Comparison of ENCODE assay signal across 10 cellular contexts in the genomic region with DNA sequence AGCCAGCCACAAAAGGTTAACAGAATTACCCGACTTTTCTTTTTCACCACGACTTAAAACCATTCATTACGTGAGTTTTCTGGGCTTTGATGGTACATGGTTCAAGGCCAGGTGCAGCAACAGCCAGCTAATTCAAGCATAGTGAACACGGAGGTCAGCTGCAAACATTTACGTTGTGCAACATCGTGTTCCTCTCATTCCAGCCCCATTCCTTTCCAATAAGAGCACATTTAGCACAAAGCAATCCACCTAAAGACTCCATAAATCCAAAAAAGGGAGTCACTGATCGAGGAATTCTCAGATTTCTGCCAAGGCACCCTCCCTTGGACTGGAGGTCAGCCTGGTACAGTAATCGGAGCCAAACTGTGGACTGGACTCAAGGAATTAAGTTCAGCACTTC. TPM values are rescaled to one million over a fixed set of nuclear protein-coding genes. Genes with fewer than 3 reads are reported as not detected.
A peak's percentile ranks its signal among the peaks of the same experiment; 100 is the strongest.
DNase-seq lines count a peak whose midpoint lies in the region; ATAC-seq, FAIRE-seq and TF ChIP-seq lines count a peak whose summit lies in the region.
"Had no signal": no experiment of that assay in that cellular context is flagged by ENCODE, and none has a peak within 500 bp of the region (broad histone marks: within the 10 kb centered on the region; RNA-seq: fewer than 3 reads in every experiment).

No MANE protein-coding gene starts in this region.

- no peak overlapping the region for H2AFZ ChIP-seq in GM12878 (ENCODE audit: control insufficient read depth, low read depth, low read length)

- FAIRE-seq in GM12878 (lab: Jason Lieb, UNC), result no peak
- FAIRE-seq in urothelium cell line (lab: Jason Lieb, UNC), result peak; percentile 27

- no peak for TF ChIP-seq EP300 in GM12878 (IDR thresholded peaks at IDR 0.05; ENCODE audit: borderline replicate concordance in 1 of 2, control insufficient read depth in 1 of 2, low read depth in 2 of 2, low read length in 2 of 2)

- H3K27ac Mint-ChIP-seq in activated naive CD8-positive, alpha-beta T cell treated with anti-CD3 and anti-CD28 coated beads, Interleukin-2, amount 10 ng/mL, durations not matched to agents 7 days and 5 days, result peak overlapping the region; percentile 67
- H3K27ac Mint-ChIP-seq in activated naive CD8-positive, alpha-beta T cell treated with anti-CD3 and anti-CD28 coated beads for 36 hours, result no peak overlapping the region
- H3K27ac Mint-ChIP-seq: memory B cell had no signal

- no peak overlapping the region for H3K9ac ChIP-seq in GM12878 (ENCODE audit: control insufficient read depth, insufficient read depth, low read length)

- no peak for ATAC-seq in activated naive CD8-positive, alpha-beta T cell treated with anti-CD3 and anti-CD28 coated beads, Interleukin-2, amount 10 ng/mL, durations not matched to agents 7 days and 5 days (ENCODE audit: low read depth)
- ATAC-seq in GM12878 (peak; percentile 37), left lung (peak; percentile 71), HG03095 (IDR thresholded peaks at IDR 0.05; ENCODE audit: unreplicated experiment) (no peak)

- TF ChIP-seq RAD21 in GM12878 (IDR thresholded peaks at IDR 0.05; ENCODE audit: insufficient read depth, low read depth, low read length), result no peak

- H3K4me1 ChIP-seq in GM12878 (ENCODE audit: control insufficient read depth, insufficient read depth, low read length) (peaks cover 9% of the 10 kb centered on the region), left lung (peaks cover 8 to 11% of the 10 kb centered on the region in 2 donors)

- in situ Hi-C loops in GM12878 (cut with MboI), result no loop called here

- RAD21 ChIA-PET in GM12878 (lab: Charles Lee; ENCODE audit: unreplicated experiment), result interaction anchor here (1.0 to 2.2 kb wide), 3 partner anchors 8 to 14 kb away, joined by 4 to 6 read pairs (median 4); a partner anchor contains a TSS

- TF ChIP-seq CTCF in GM12878 (IDR thresholded peaks at IDR 0.05 in 2 of 3, conservative IDR thresholded peaks at IDR 0.05 in 1 of 3; ENCODE audit: control insufficient read depth in 2 of 3, extremely low read depth in 1 of 3, insufficient read depth in 1 of 3, low read depth in 3 of 3, low read length in 3 of 3) (no peak), left lung (IDR thresholded peaks at IDR 0.05) (no peak)

- no peaks in the 10 kb centered on the region; a peak in 2 of 4 replicates for H3K36me3 ChIP-seq in GM12878 (ENCODE audit: control insufficient read depth in 2 of 2, insufficient read depth in 2 of 2, low read length in 1 of 2)
- no peaks in the 10 kb centered on the region for H3K36me3 ChIP-seq in left lung

- no peaks in the 10 kb centered on the region for H3K79me2 ChIP-seq in GM12878 (ENCODE audit: control insufficient read depth, insufficient read depth, low read length)

- H3K4me3 ChIP-seq in GM12878 (0 out of 2 replicates have a peak overlapping the region, but pooled peaks have one; percentile 6), left lung (no peak overlapping the region)

- intact Hi-C loops in GM12878 (cut with micrococcal nuclease; ENCODE audit: unreplicated experiment) (no loop called here), left lung (cut with DNase I) (no loop called here)

- H4K20me1 ChIP-seq in GM12878 (ENCODE audit: control insufficient read depth, insufficient read depth), result no peaks in the 10 kb centered on the region

- POLR2A ChIA-PET in activated naive CD8-positive, alpha-beta T cell treated with anti-CD3 and anti-CD28 coated beads, Interleukin-2, amount 10 ng/mL, durations not matched to agents 7 days and 5 days (lab: Charles Lee), result interaction anchor here (2.6 kb wide), 1 partner anchor 15 kb away, joined by 21 read pairs; a partner anchor contains a TSS
- POLR2A ChIA-PET in GM12878 (lab: Charles Lee), result no interaction called here

- TF ChIP-seq POLR2A in GM12878 (IDR thresholded peaks at IDR 0.05; ENCODE audit: low read depth, low read length), result no peak

- CTCF ChIA-PET in GM12878 (lab: Yijun Ruan, JAX), result interaction anchor here (1.0 to 1.5 kb wide), 2 partner anchors 12 to 192 kb away, joined by 3 to 8 read pairs; no protein-coding TSS in a partner anchor

- H3K9me3 ChIP-seq in GM12878 (replicated peaks; ENCODE audit: control insufficient read depth, insufficient read depth, low read length) (no peaks in the 10 kb centered on the region), left lung (no peaks in the 10 kb centered on the region)

- BruUV-seq in GM12878 (replicated peaks; lab: Mats Ljungman, UMichigan), result no TSS peak

- H3K36me3 Mint-ChIP-seq in activated naive CD8-positive, alpha-beta T cell treated with anti-CD3 and anti-CD28 coated beads, Interleukin-2, amount 10 ng/mL, durations not matched to agents 7 days and 5 days, result peaks cover 14% of the 10 kb centered on the region
- H3K36me3 Mint-ChIP-seq in activated naive CD8-positive, alpha-beta T cell treated with anti-CD3 and anti-CD28 coated beads for 36 hours, result no peaks in the 10 kb centered on the region
- H3K36me3 Mint-ChIP-seq: memory B cell had no signal

- 38% methylated on average over 8 of the region's 8 CpGs for WGBS in GM12878 (ENCODE audit: insufficient coverage, insufficient replicate concordance, low lambda C conversion rate, missing lambda C conversion rate)

- peak overlapping the region; percentile 79 for H3K4me3 Mint-ChIP-seq in activated naive CD8-positive, alpha-beta T cell treated with anti-CD3 and anti-CD28 coated beads, Interleukin-2, amount 10 ng/mL, durations not matched to agents 7 days and 5 days
- no peak overlapping the region for H3K4me3 Mint-ChIP-seq in activated naive CD8-positive, alpha-beta T cell treated with anti-CD3 and anti-CD28 coated beads for 36 hours
- H3K4me3 Mint-ChIP-seq: memory B cell had no signal

- peaks cover 23% of the 10 kb centered on the region for H3K4me1 Mint-ChIP-seq in activated naive CD8-positive, alpha-beta T cell treated with anti-CD3 and anti-CD28 coated beads, Interleukin-2, amount 10 ng/mL, durations not matched to agents 7 days and 5 days
- H3K4me1 Mint-ChIP-seq in activated naive CD8-positive, alpha-beta T cell treated with anti-CD3 and anti-CD28 coated beads for 36 hours, result peaks cover 22% of the 10 kb centered on the region

- H3K27me3 Mint-ChIP-seq in activated naive CD8-positive, alpha-beta T cell treated with anti-CD3 and anti-CD28 coated beads, Interleukin-2, amount 10 ng/mL, durations not matched to agents 7 days and 5 days, result no peaks in the 10 kb centered on the region
- peaks cover 7% of the 10 kb centered on the region for H3K27me3 Mint-ChIP-seq in activated naive CD8-positive, alpha-beta T cell treated with anti-CD3 and anti-CD28 coated beads for 36 hours

- DNase-seq in activated naive CD8-positive, alpha-beta T cell treated with anti-CD3 and anti-CD28 coated beads, Interleukin-2, amount 10 ng/mL, durations not matched to agents 7 days and 5 days, result no peak
- DNase-seq in activated naive CD8-positive, alpha-beta T cell treated with anti-CD3 and anti-CD28 coated beads for 36 hours, result no peak
- no peak for DNase-seq in GM12878 (ENCODE audit: low read depth, low spot score)
- DNase-seq in left lung, result no peak
- no peak for DNase-seq in urothelium cell line (ENCODE audit: low spot score)
- no peak for DNase-seq in NCI-H748 (lab: John Stamatoyannopoulos, UW; ENCODE audit: unreplicated experiment)
- no peak for DNase-seq in mucosa of gallbladder (ENCODE audit: low spot score)
- DNase-seq: activated CD8-positive, alpha-beta memory T cell treated with anti-CD3 and anti-CD28 coated beads for 24 hours had no signal

- H3K27ac ChIP-seq in GM12878 (ENCODE audit: control insufficient read depth, insufficient read depth), result no peak overlapping the region
- peak overlapping the region; percentile 7 to 29 for H3K27ac ChIP-seq in left lung

- H3K27me3 ChIP-seq in GM12878 (replicated peaks in 1 of 2; ENCODE audit: control insufficient read depth in 2 of 2, insufficient read depth in 2 of 2, low read length in 1 of 2) (no peaks in the 10 kb centered on the region), left lung (no peaks in the 10 kb centered on the region)

- SMC1A ChIA-PET in GM12878 (lab: Charles Lee; ENCODE audit: uncharacterized antibody, unreplicated experiment), result interaction anchor here (0.7 to 3.3 kb wide), 6 partner anchors 9 to 75 kb away, joined by 3 to 19 read pairs (median 5); a partner anchor contains a TSS

- no peaks in the 10 kb centered on the region for H3K9me3 Mint-ChIP-seq in activated naive CD8-positive, alpha-beta T cell treated with anti-CD3 and anti-CD28 coated beads, Interleukin-2, amount 10 ng/mL, durations not matched to agents 7 days and 5 days
- no peaks in the 10 kb centered on the region for H3K9me3 Mint-ChIP-seq in activated naive CD8-positive, alpha-beta T cell treated with anti-CD3 and anti-CD28 coated beads for 36 hours
- H3K9me3 Mint-ChIP-seq: memory B cell had no signal

- H3K4me2 ChIP-seq in GM12878 (ENCODE audit: control insufficient read depth, insufficient read depth), result 0 out of 2 replicates have a peak overlapping the region, but pooled peaks have one; percentile 0

TF ChIP-seq in GM12878, 131 proteins besides CTCF, POLR2A, EP300 and RAD21 (continues in another document):
- TF ChIP-seq EZH2 (IDR thresholded peaks at IDR 0.05; ENCODE audit: borderline replicate concordance, control insufficient read depth, low read depth, low read length) (no peak), WRNIP1 (IDR thresholded peaks at IDR 0.05; ENCODE audit: borderline replicate concordance, low read depth, low read length) (no peak), TCF7 (IDR thresholded peaks at IDR 0.05; ENCODE audit: borderline replicate concordance) (no peak)

RNA-seq across cellular contexts. Expression of a gene that starts 14.4 kb away (rescaled TPM):
- total RNA-seq in activated naive CD8-positive, alpha-beta T cell treated with anti-CD3 and anti-CD28 coated beads, Interleukin-2, amount 10 ng/mL, durations not matched to agents 7 days and 5 days, result 10 to 100 TPM; 19.6 to 20.2 TPM
- 10 to 100 TPM; 14.2 to 15.7 TPM for total RNA-seq in activated naive CD8-positive, alpha-beta T cell treated with anti-CD3 and anti-CD28 coated beads for 36 hours
- total RNA-seq in GM12878 (2013; cell fraction: nucleolus; rRNA removed), result 278 and 296 TPM in 2 replicates
- total RNA-seq in GM12878 (2014; rRNA removed), result 25.4 and 31.3 TPM in 2 replicates
- total RNA-seq in GM12878 (2014; rRNA removed; fragmentation: Illumina TruSeq; extraction: Trizol), result 33.4 and 34.4 TPM in 2 replicates
- 32.9 and 34.5 TPM in 2 replicates for total RNA-seq in GM12878 (2021)
- 20.6 TPM for polyA plus RNA-seq in GM12878 (2011; ENCODE audit: low read depth)
- polyA plus RNA-seq in GM12878 (2011; rRNA removed), result 117 and 138 TPM in 2 replicates
- polyA plus RNA-seq in GM12878 (2011; cell fraction: cytosol; rRNA removed), result 55.0 and 62.5 TPM in 2 replicates
- 88.3 and 109 TPM in 2 replicates for polyA plus RNA-seq in GM12878 (2011; cell fraction: nucleus; rRNA removed)
- 27.9 and 35.5 TPM in 2 replicates for polyA plus RNA-seq in GM12878 (2012)
- 59.7 and 76.3 TPM in 2 replicates for polyA plus RNA-seq in GM12878 (2014; fragmentation: Illumina TruSeq; extraction: Trizol)
- 10 to 100 TPM; 20.6 to 21.0 TPM for polyA plus RNA-seq in GM12878 (2014; fragmentation: Nextera tagmentation; extraction: Ambion mirVana)
- polyA plus RNA-seq in GM12878 (2014; rRNA removed), result 30.9 and 32.6 TPM in 2 replicates
- polyA plus RNA-seq in GM12878 (2016; fragmentation: Nextera tagmentation; extraction: Ambion mirVana), result 10 to 100 TPM; 29.0 to 41.5 TPM
- polyA minus RNA-seq in GM12878 (2011; rRNA and poly(A)+ RNA removed), result 49.8 and 55.4 TPM in 2 replicates
- polyA minus RNA-seq in GM12878 (2011; cell fraction: cytosol; rRNA and poly(A)+ RNA removed), result 16.6 and 19.8 TPM in 2 replicates
- polyA minus RNA-seq in GM12878 (2011; cell fraction: nucleus; rRNA and poly(A)+ RNA removed), result 131 and 133 TPM in 2 replicates
- 10 to 100 TPM; 33.9 to 83.3 TPM for total RNA-seq in left lung
- total RNA-seq in mucosa of gallbladder, result 51.2 TPM

Comparison
In these comparisons a context has a peak if more than half of its experiments do, and no peak if none do; other contexts are left out.
1. ATAC-seq: peak in GM12878 (single experiment) and left lung (single experiment); none in activated naive CD8-positive, alpha-beta T cell treated with anti-CD3 and anti-CD28 coated beads, Interleukin-2, amount 10 ng/mL, durations not matched to agents 7 days and 5 days (single experiment) and HG03095 (single experiment).